12 cellular contexts compared by ENCODE assay signal in genomic region chr5:166845044-166845443, GRCh38.
DNase-seq lines count a peak whose midpoint lies in the region; ATAC-seq and FAIRE-seq lines count a peak whose summit lies in the region.
"Had no signal": no experiment of that assay in that cellular context is flagged by ENCODE, and none has a peak within 500 bp of the region (broad histone marks: within the 10 kb centered on the region; RNA-seq: fewer than 3 reads in every experiment).

No MANE protein-coding gene starts in this region.

- no peak overlapping the region for H3K27ac Mint-ChIP-seq in activated CD4-positive, alpha-beta T cell treated with anti-CD3 and anti-CD28 coated beads for 36 hours
- H3K27ac Mint-ChIP-seq: activated naive CD8-positive, alpha-beta T cell treated with anti-CD3 and anti-CD28 coated beads for 36 hours had no signal

- no peak for ATAC-seq in activated CD4-positive, alpha-beta T cell treated with anti-CD3 and anti-CD28 coated beads for 36 hours

- H3K4me3 Mint-ChIP-seq in activated CD4-positive, alpha-beta T cell treated with anti-CD3 and anti-CD28 coated beads for 36 hours: no peak overlapping the region
- H3K4me3 Mint-ChIP-seq: activated naive CD8-positive, alpha-beta T cell treated with anti-CD3 and anti-CD28 coated beads for 36 hours had no signal

- peaks cover 12% of the 10 kb centered on the region for H3K9me3 Mint-ChIP-seq in activated CD4-positive, alpha-beta T cell treated with anti-CD3 and anti-CD28 coated beads for 36 hours (ENCODE audit: low read depth)

- POLR2A ChIA-PET in activated CD4-positive, alpha-beta T cell treated with anti-CD3 and anti-CD28 coated beads for 36 hours (lab: Charles Lee): no interaction called here

- H3K27me3 Mint-ChIP-seq in activated CD4-positive, alpha-beta T cell treated with anti-CD3 and anti-CD28 coated beads for 36 hours: no peaks in the 10 kb centered on the region
- H3K27me3 Mint-ChIP-seq: activated naive CD8-positive, alpha-beta T cell treated with anti-CD3 and anti-CD28 coated beads for 36 hours had no signal

- CTCF ChIA-PET in activated CD4-positive, alpha-beta T cell treated with anti-CD3 and anti-CD28 coated beads for 36 hours (lab: Charles Lee): no interaction called here

- intact Hi-C loops in activated CD4-positive, alpha-beta T cell treated with anti-CD3 and anti-CD28 coated beads for 36 hours (cut with DNase I, micrococcal nuclease): no loop called here

- peak; percentile 5 for DNase-seq in activated CD4-positive, alpha-beta T cell treated with anti-CD3 and anti-CD28 coated beads for 36 hours
- DNase-seq in activated CD4-positive, alpha-beta T cell treated with anti-CD3 and anti-CD28 coated beads for 4 hours: no peak
- DNase-seq in OCI-M1 (lab: John Stamatoyannopoulos, UW) (peak; percentile 17), fibroblast of peridontal ligament (ENCODE audit: extremely low read depth) (peak; percentile 0), urothelium cell line (ENCODE audit: low spot score) (peak; percentile 46), NCI-H2196 (lab: John Stamatoyannopoulos, UW; ENCODE audit: unreplicated experiment) (no peak), EL (no peak), SHP77 (lab: John Stamatoyannopoulos, UW) (no peak)
- DNase-seq: activated CD8-positive, alpha-beta memory T cell treated with anti-CD3 and anti-CD28 coated beads for 24 hours; activated naive CD8-positive, alpha-beta T cell treated with anti-CD3 and anti-CD28 coated beads for 36 hours; DMS53; NCI-H1436 treated with DMSO at 0.1 percent for 48 hours had no signal

- H3K4me1 Mint-ChIP-seq in activated CD4-positive, alpha-beta T cell treated with anti-CD3 and anti-CD28 coated beads for 36 hours: no peaks in the 10 kb centered on the region
- H3K4me1 Mint-ChIP-seq: activated naive CD8-positive, alpha-beta T cell treated with anti-CD3 and anti-CD28 coated beads for 36 hours had no signal

- no peak for FAIRE-seq in urothelium cell line (lab: Jason Lieb, UNC)

- no peaks in the 10 kb centered on the region for H3K36me3 Mint-ChIP-seq in activated CD4-positive, alpha-beta T cell treated with anti-CD3 and anti-CD28 coated beads for 36 hours (ENCODE audit: low read depth)
- H3K36me3 Mint-ChIP-seq: activated naive CD8-positive, alpha-beta T cell treated with anti-CD3 and anti-CD28 coated beads for 36 hours had no signal

Comparison
In these comparisons a context has a peak if more than half of its experiments do, and no peak if none do; other contexts are left out.
1. DNase-seq: peak in activated CD4-positive, alpha-beta T cell treated with anti-CD3 and anti-CD28 coated beads for 36 hours (single experiment), OCI-M1 (single experiment), fibroblast of peridontal ligament (single experiment) and urothelium cell line (single experiment); none in activated CD4-positive, alpha-beta T cell treated with anti-CD3 and anti-CD28 coated beads for 4 hours (0 of 2), NCI-H2196 (single experiment), EL (single experiment) and SHP77 (0 of 2).